23 cellular contexts compared by ENCODE assay signal in the genomic region with DNA sequence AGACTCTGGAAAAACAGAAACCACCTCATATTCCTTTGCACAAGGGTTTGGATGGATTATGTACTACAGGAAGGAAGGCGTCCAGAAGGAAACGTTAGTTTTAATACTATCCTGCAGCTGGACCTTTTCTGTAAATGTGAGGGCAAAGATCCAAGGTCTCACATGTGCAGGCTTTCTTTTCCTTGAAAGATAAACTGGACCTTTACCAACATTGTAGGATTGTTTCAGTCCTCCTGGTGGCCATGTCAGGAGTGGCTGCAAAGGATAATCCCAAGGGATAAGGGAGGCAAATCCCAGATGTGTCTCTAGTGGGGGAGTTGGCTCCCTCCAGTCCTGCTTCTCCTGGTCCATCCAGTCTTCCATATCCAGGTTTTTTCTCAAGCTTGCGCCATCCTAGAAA.
A peak's percentile ranks its signal among the peaks of the same experiment; 100 is the strongest.
DNase-seq lines count a peak whose midpoint lies in the region; ATAC-seq and TF ChIP-seq lines count a peak whose summit lies in the region.
"Had no signal": no experiment of that assay in that cellular context is flagged by ENCODE, and none has a peak within 500 bp of the region (broad histone marks: within the 10 kb centered on the region; RNA-seq: fewer than 3 reads in every experiment).

No MANE protein-coding gene starts in this region.

- intact Hi-C loops in left ventricle myocardium inferior (cut with micrococcal nuclease) = no loop called here
- intact Hi-C loops in Right ventricle myocardium inferior (cut with DNase I) = no loop called here

- H3K9me3 ChIP-seq in left ventricle myocardium inferior (replicated peaks) = peaks cover 42% of the 10 kb centered on the region
- H3K9me3 ChIP-seq: HAP-1, MG63, SJCRH30 had no signal

- no peak overlapping the region for H3K4me3 ChIP-seq in left ventricle myocardium inferior
- no peak overlapping the region for H3K4me3 ChIP-seq in epithelial cell of proximal tubule (ENCODE audit: low read depth, low read length)
- H3K4me3 ChIP-seq: BLaER1 treated with 17β-estradiol and CSF1 and Interleukin-3, amounts not matched to agents 10 nM and 100 nM; GM23248; HAP-1; MG63; SJCRH30 had no signal

- no peaks in the 10 kb centered on the region for H3K27me3 ChIP-seq in left ventricle myocardium inferior (ENCODE audit: low read depth)
- H3K27me3 ChIP-seq: BLaER1 treated with 17β-estradiol and CSF1 and Interleukin-3, amounts not matched to agents 10 nM and 100 nM; MG63; SJCRH30 had no signal

- H3K36me3 ChIP-seq in left ventricle myocardium inferior = no peaks in the 10 kb centered on the region
- H3K36me3 ChIP-seq: BLaER1 treated with 17β-estradiol and CSF1 and Interleukin-3, amounts not matched to agents 10 nM and 100 nM; HAP-1; MG63; SJCRH30 had no signal

- DNase-seq in left ventricle myocardium inferior = no peak
- DNase-seq in Right ventricle myocardium inferior (ENCODE audit: missing footprints) = no peak
- peak; percentile 8 for DNase-seq in NCI-H1105 treated with DMSO at 0.1 percent for 48 hours (lab: John Stamatoyannopoulos, UW)
- DNase-seq in epithelial cell of proximal tubule (ENCODE audit: low read depth) = no peak
- DNase-seq in amygdala (lab: John Stamatoyannopoulos, UW) = no peak
- no peak for DNase-seq in D341Med (ENCODE audit: low spot score)
- DNase-seq: CD4-positive, alpha-beta memory T cell; COR-L47; DND-41; GM23248; HFFc6; KBM-7; MG63; NCI-H1417; NCI-H1694; NCI-H2029 treated with DMSO at 0.1 percent for 48 hours; NCI-H446 treated with DMSO at 0.1 percent for 48 hours; NCI-H69; SJCRH30 had no signal

- TF ChIP-seq CTCF in left ventricle myocardium inferior (IDR thresholded peaks at IDR 0.05; ENCODE audit: borderline replicate concordance) (peak; percentile 37), epithelial cell of proximal tubule (conservative IDR thresholded peaks at IDR 0.05; ENCODE audit: low read depth, low read length) (peak; percentile 10)

- no peaks in the 10 kb centered on the region for H3K4me1 ChIP-seq in left ventricle myocardium inferior
- H3K4me1 ChIP-seq: BLaER1 treated with 17β-estradiol and CSF1 and Interleukin-3, amounts not matched to agents 10 nM and 100 nM; HAP-1; SJCRH30 had no signal

- no peak overlapping the region for H3K27ac ChIP-seq in left ventricle myocardium inferior (replicated peaks)
- H3K27ac ChIP-seq: BLaER1 treated with 17β-estradiol and CSF1 and Interleukin-3, amounts not matched to agents 10 nM and 100 nM; GM23248; SJCRH30 had no signal

- ATAC-seq in Right ventricle myocardium inferior = no peak
- ATAC-seq in HG03521 (IDR thresholded peaks at IDR 0.05; ENCODE audit: unreplicated experiment) = no peak
- ATAC-seq: SK-N-SH treated with all-trans-retinoic acid at 6 μM for 48 hours had no signal
